15 cellular contexts compared by ENCODE assay signal in genomic region chr11:45937916-45938315, GRCh38. TPM values are rescaled to one million over a fixed set of nuclear protein-coding genes. Genes with fewer than 3 reads are reported as not detected.
DNase-seq lines count a peak whose midpoint lies in the region; ATAC-seq and TF ChIP-seq lines count a peak whose summit lies in the region.
"Had no signal": no experiment of that assay in that cellular context is flagged by ENCODE, and none has a peak within 500 bp of the region (broad histone marks: within the 10 kb centered on the region; RNA-seq: fewer than 3 reads in every experiment).

No MANE protein-coding gene starts in this region.

- no peak for TF ChIP-seq CTCF in WTC11 (IDR thresholded peaks at IDR 0.05)

- peaks cover 13% of the 10 kb centered on the region for H4K20me1 ChIP-seq in BLaER1

- peaks cover 23% of the 10 kb centered on the region; the same call in 1 of the 2 replicates for H3K27me3 ChIP-seq in BLaER1

- H3K36me3 Mint-ChIP-seq in IgD-negative memory B cell = peaks cover 2% of the 10 kb centered on the region
- peaks cover 5% of the 10 kb centered on the region; the same call in 1 of the 2 replicates for H3K36me3 Mint-ChIP-seq in WTC11
- peaks cover 3% of the 10 kb centered on the region in 2 donors for H3K36me3 Mint-ChIP-seq in naive B cell
- peaks cover 18% of the 10 kb centered on the region for H3K36me3 Mint-ChIP-seq in activated T-helper 2 cell treated with anti-CD3 and anti-CD28 coated beads, Interferon-gamma antibody, Interleukin-2, Interleukin-4, amounts not matched to agents 10 μg/mL and 5 μg/mL and 100 μg/mL, durations not matched to agents 14 hours and 24 hours and 36 hours (ENCODE audit: low read depth)

- intact Hi-C loops in activated T-helper 2 cell treated with anti-CD3 and anti-CD28 coated beads, Interferon-gamma antibody, Interleukin-2, Interleukin-4, amounts not matched to agents 10 μg/mL and 5 μg/mL and 100 μg/mL, durations not matched to agents 14 hours and 24 hours and 36 hours (cut with micrococcal nuclease) = no loop called here

- H3K4me1 ChIP-seq in BLaER1 = peaks cover 52% of the 10 kb centered on the region

- ATAC-seq in WTC11 (peak; percentile 53), naive B cell (ENCODE audit: low read depth in 2 of 2) (no peak), HG02970 (IDR thresholded peaks at IDR 0.05; ENCODE audit: low FRiP score, unreplicated experiment) (no peak)
- ATAC-seq: CD8-positive, alpha-beta T cell had no signal

- no peak overlapping the region for H3K27ac ChIP-seq in BLaER1
- H3K27ac ChIP-seq: C4-2B had no signal

- H3K9ac ChIP-seq in BLaER1 = no peak overlapping the region

- H3K4me1 Mint-ChIP-seq in IgD-negative memory B cell (peaks cover 40 to 50% (median 40%) of the 10 kb centered on the region in 3 donors), WTC11 (peaks cover 10% of the 10 kb centered on the region), naive B cell (peaks cover 39 to 79% (median 63%) of the 10 kb centered on the region in 3 donors)
- H3K4me1 Mint-ChIP-seq in activated T-helper 2 cell treated with anti-CD3 and anti-CD28 coated beads, Interferon-gamma antibody, Interleukin-2, Interleukin-4, amounts not matched to agents 10 μg/mL and 5 μg/mL and 100 μg/mL, durations not matched to agents 14 hours and 24 hours and 36 hours (ENCODE audit: low read depth) = no peaks in the 10 kb centered on the region

- H3K9me3 ChIP-seq in BLaER1 = no peaks in the 10 kb centered on the region

- no peak for DNase-seq in WTC11 (ENCODE audit: low spot score)
- DNase-seq in naive B cell = no peak
- DNase-seq in globus pallidus (ENCODE audit: low spot score) = no peak
- DNase-seq in activated T-helper 2 cell treated with anti-CD3 and anti-CD28 coated beads, Interferon-gamma antibody, Interleukin-2, Interleukin-4, amounts not matched to agents 10 μg/mL and 5 μg/mL and 100 μg/mL, durations not matched to agents 14 hours and 24 hours and 36 hours (ENCODE audit: low spot score) = no peak
- DNase-seq: 8988T; AML-193; CD8-positive, alpha-beta T cell; COR-L47; DND-41; GF-D8; IMR-90 had no signal

- H3K27me3 Mint-ChIP-seq in IgD-negative memory B cell (no peaks in the 10 kb centered on the region), WTC11 (ENCODE audit: low read depth) (no peaks in the 10 kb centered on the region; the same call in 1 of the 2 replicates), naive B cell (no peaks in the 10 kb centered on the region)
- H3K27me3 Mint-ChIP-seq in activated T-helper 2 cell treated with anti-CD3 and anti-CD28 coated beads, Interferon-gamma antibody, Interleukin-2, Interleukin-4, amounts not matched to agents 10 μg/mL and 5 μg/mL and 100 μg/mL, durations not matched to agents 14 hours and 24 hours and 36 hours (ENCODE audit: low read depth) = no peaks in the 10 kb centered on the region

- no peak overlapping the region for H3K4me3 ChIP-seq in BLaER1

- H3K4me2 ChIP-seq in BLaER1 = peak overlapping the region; percentile 47; the same call in 1 of the 2 replicates

- H3K4me3 Mint-ChIP-seq in IgD-negative memory B cell (peak overlapping the region; percentile 49 to 91 (median 84)), WTC11 (no peak overlapping the region), naive B cell (peak overlapping the region; percentile 75 to 93 (median 86))
- no peak overlapping the region for H3K4me3 Mint-ChIP-seq in activated T-helper 2 cell treated with anti-CD3 and anti-CD28 coated beads, Interferon-gamma antibody, Interleukin-2, Interleukin-4, amounts not matched to agents 10 μg/mL and 5 μg/mL and 100 μg/mL, durations not matched to agents 14 hours and 24 hours and 36 hours (ENCODE audit: low read depth)
- H3K4me3 Mint-ChIP-seq: CD8-positive, alpha-beta T cell had no signal

- H3K27ac Mint-ChIP-seq in IgD-negative memory B cell (peak overlapping the region in 2 of 3 donors; percentile 80 to 92), WTC11 (peak overlapping the region; percentile 68; the same call in 1 of the 2 replicates), naive B cell (peak overlapping the region; percentile 91 to 98 (median 97))
- H3K27ac Mint-ChIP-seq in activated T-helper 2 cell treated with anti-CD3 and anti-CD28 coated beads, Interferon-gamma antibody, Interleukin-2, Interleukin-4, amounts not matched to agents 10 μg/mL and 5 μg/mL and 100 μg/mL, durations not matched to agents 14 hours and 24 hours and 36 hours = no peak overlapping the region
- H3K27ac Mint-ChIP-seq: CD8-positive, alpha-beta T cell had no signal

- no peaks in the 10 kb centered on the region for H3K9me3 Mint-ChIP-seq in IgD-negative memory B cell
- no peaks in the 10 kb centered on the region for H3K9me3 Mint-ChIP-seq in WTC11
- H3K9me3 Mint-ChIP-seq in naive B cell = no peaks in the 10 kb centered on the region
- no peaks in the 10 kb centered on the region for H3K9me3 Mint-ChIP-seq in activated T-helper 2 cell treated with anti-CD3 and anti-CD28 coated beads, Interferon-gamma antibody, Interleukin-2, Interleukin-4, amounts not matched to agents 10 μg/mL and 5 μg/mL and 100 μg/mL, durations not matched to agents 14 hours and 24 hours and 36 hours
- H3K9me3 Mint-ChIP-seq: CD8-positive, alpha-beta T cell had no signal

- POLR2A ChIA-PET in WTC11 (lab: Charles Lee) = no interaction called here

- CTCF ChIA-PET in WTC11 (lab: Charles Lee) = interaction anchor here (2.2 to 4.2 kb wide), 2 partner anchors 65 to 68 kb away, joined by 8 to 13 read pairs; no protein-coding TSS in a partner anchor

- peaks cover 43% of the 10 kb centered on the region for H3K36me3 ChIP-seq in BLaER1

TF ChIP-seq in WTC11, 78 proteins besides CTCF, POLR2A, EP300 and RAD21 (continues in another document):
- TF ChIP-seq PRDM15 (CRISPR knock-in tag; IDR thresholded peaks at IDR 0.05) = no peak
- TF ChIP-seq KAT7 (CRISPR knock-in tag; IDR thresholded peaks at IDR 0.05; ENCODE audit: borderline replicate concordance) = no peak
- no peak for TF ChIP-seq HMGXB4 (CRISPR knock-in tag; IDR thresholded peaks at IDR 0.05)
- TF ChIP-seq HMGA2 (CRISPR knock-in tag; IDR thresholded peaks at IDR 0.05) = no peak

RNA-seq across cellular contexts. Expression of gene LARGE2, which starts 15.5 kb away (rescaled TPM):
- polyA plus RNA-seq in IgD-negative memory B cell = 61.7 TPM
- 124 to 132 TPM (median 126 TPM) in 3 replicates for total RNA-seq in WTC11 (2021)
- polyA plus RNA-seq in naive B cell (ENCODE audit: low read depth in 6 of 6) = 10 to 100 TPM; 30.6 to 84.4 (median 37.4) TPM
- 0.07 and 0.30 TPM in 2 replicates for total RNA-seq in activated T-helper 2 cell treated with anti-CD3 and anti-CD28 coated beads, Interferon-gamma antibody, Interleukin-2, Interleukin-4, amounts not matched to agents 10 μg/mL and 5 μg/mL and 100 μg/mL, durations not matched to agents 14 hours and 24 hours and 36 hours
- total RNA-seq: IMR-90 had no signal

RNA-seq across cellular contexts. Expression of gene PEX16, which starts 20.2 kb away (rescaled TPM):
- polyA plus RNA-seq in IgD-negative memory B cell (73.5 TPM), naive B cell (ENCODE audit: low read depth in 6 of 6) (10 to 100 TPM; 47.4 to 64.4 (median 60.4) TPM)
- 35.8 to 39.3 TPM (median 36.0 TPM) in 3 replicates for total RNA-seq in WTC11 (2021)
- 30.8 and 38.5 TPM in 2 replicates for total RNA-seq in activated T-helper 2 cell treated with anti-CD3 and anti-CD28 coated beads, Interferon-gamma antibody, Interleukin-2, Interleukin-4, amounts not matched to agents 10 μg/mL and 5 μg/mL and 100 μg/mL, durations not matched to agents 14 hours and 24 hours and 36 hours

RNA-seq across cellular contexts. Expression of gene FREY1, which starts 30.8 kb away (rescaled TPM):
- polyA plus RNA-seq in IgD-negative memory B cell = not detected
- 1.6 to 2.1 TPM (median 1.8 TPM) in 3 replicates for total RNA-seq in WTC11 (2021)
- polyA plus RNA-seq in naive B cell (ENCODE audit: low read depth in 6 of 6) = not detected
- 1.4 and 1.7 TPM in 2 replicates for total RNA-seq in activated T-helper 2 cell treated with anti-CD3 and anti-CD28 coated beads, Interferon-gamma antibody, Interleukin-2, Interleukin-4, amounts not matched to agents 10 μg/mL and 5 μg/mL and 100 μg/mL, durations not matched to agents 14 hours and 24 hours and 36 hours
- total RNA-seq: IMR-90 had no signal

RNA-seq across cellular contexts. Expression of gene MAPK8IP1, which starts 52.5 kb away (rescaled TPM):
- polyA plus RNA-seq in IgD-negative memory B cell (0.26 TPM), naive B cell (ENCODE audit: low read depth in 6 of 6) (under 1 TPM in 5 of 6 donors, not detected in 1; 0.12 to 0.35 (median 0.20) TPM)
- 31.6 to 34.1 TPM (median 32.4 TPM) in 3 replicates for total RNA-seq in WTC11 (2021)
- 0.46 and 0.66 TPM in 2 replicates for total RNA-seq in activated T-helper 2 cell treated with anti-CD3 and anti-CD28 coated beads, Interferon-gamma antibody, Interleukin-2, Interleukin-4, amounts not matched to agents 10 μg/mL and 5 μg/mL and 100 μg/mL, durations not matched to agents 14 hours and 24 hours and 36 hours

Comparison
In these comparisons a context has a peak if more than half of its experiments do, and no peak if none do; other contexts are left out.
1. H3K4me3 Mint-ChIP-seq: peak in IgD-negative memory B cell (4 of 4) and naive B cell (8 of 8); none in WTC11 (single experiment) and activated T-helper 2 cell treated with anti-CD3 and anti-CD28 coated beads, Interferon-gamma antibody, Interleukin-2, Interleukin-4, amounts not matched to agents 10 μg/mL and 5 μg/mL and 100 μg/mL, durations not matched to agents 14 hours and 24 hours and 36 hours (single experiment).
2. RNA of gene LARGE2, which starts 15.5 kb away (total RNA-seq): 124 to 132 TPM in WTC11; 0.07 to 0.30 TPM in activated T-helper 2 cell treated with anti-CD3 and anti-CD28 coated beads, Interferon-gamma antibody, Interleukin-2, Interleukin-4, amounts not matched to agents 10 μg/mL and 5 μg/mL and 100 μg/mL, durations not matched to agents 14 hours and 24 hours and 36 hours; every median in the first group is over 10 times any median in the second.